In genomic region chr5:142699105-142699720, GRCh38 we compare ENCODE assay signal across 7 cellular contexts. TPM values are rescaled to one million over a fixed set of nuclear protein-coding genes. Genes with fewer than 3 reads are reported as not detected.
DNase-seq lines count a peak whose midpoint lies in the region; ATAC-seq and TF ChIP-seq lines count a peak whose summit lies in the region.

No MANE protein-coding gene starts in this region.

- peak; percentile 95 for TF ChIP-seq CTCF in GM13977 (IDR thresholded peaks at IDR 0.05; ENCODE audit: extremely low read depth, insufficient read depth, missing control alignments)

- peak; percentile 66 for DNase-seq in GM13977 (ENCODE audit: low spot score)
- DNase-seq in NCI-H446 treated with DMSO at 0.1 percent for 48 hours (lab: John Stamatoyannopoulos, UW): peak; percentile 22
- DNase-seq in activated CD4-positive, CD25-positive, alpha-beta regulatory T cell treated with anti-CD3 and anti-CD28 coated beads, Interleukin-2, amount 50 U/mL, for 72 hours: peak; percentile 75
- DNase-seq in cerebellum (ENCODE audit: low spot score): peak; percentile 86
- peak; percentile 93 for DNase-seq in left kidney (ENCODE audit: low read depth, low spot score)
- peak; percentile 60 for DNase-seq in stimulated activated CD4-positive, alpha-beta T cell treated with anti-CD3 and anti-CD28 coated beads, Interleukin-2, amount 100 ng/mL, for 4 hours (ENCODE audit: low read depth)

- in situ Hi-C loops in GM13977 (cut with MboI; ENCODE audit: low pct_unique_long_range_greater_than_20kb, low sequenced_read_pairs, unreplicated experiment): no loop called here

- ATAC-seq in HG03095 (IDR thresholded peaks at IDR 0.05; ENCODE audit: unreplicated experiment): peak; percentile 74

RNA-seq across cellular contexts. Expression of gene FGF1, which starts 13.3 kb away (rescaled TPM):
- 6.8 TPM for total RNA-seq in cerebellum

Comparison
In these comparisons a context has a peak if more than half of its experiments do, and no peak if none do; other contexts are left out.
1. Peak in every context shown above with its lines: DNase-seq and ATAC-seq.
2. DNase-seq: peak in every context shown above with its lines; median percentile 93 in left kidney; 86 in cerebellum; 75 in activated CD4-positive, CD25-positive, alpha-beta regulatory T cell treated with anti-CD3 and anti-CD28 coated beads, Interleukin-2, amount 50 U/mL, for 72 hours; 66 in GM13977; 60 in stimulated activated CD4-positive, alpha-beta T cell treated with anti-CD3 and anti-CD28 coated beads, Interleukin-2, amount 100 ng/mL, for 4 hours; 22 in NCI-H446 treated with DMSO at 0.1 percent for 48 hours.